2 cellular contexts compared by ENCODE assay signal in the genomic region with DNA sequence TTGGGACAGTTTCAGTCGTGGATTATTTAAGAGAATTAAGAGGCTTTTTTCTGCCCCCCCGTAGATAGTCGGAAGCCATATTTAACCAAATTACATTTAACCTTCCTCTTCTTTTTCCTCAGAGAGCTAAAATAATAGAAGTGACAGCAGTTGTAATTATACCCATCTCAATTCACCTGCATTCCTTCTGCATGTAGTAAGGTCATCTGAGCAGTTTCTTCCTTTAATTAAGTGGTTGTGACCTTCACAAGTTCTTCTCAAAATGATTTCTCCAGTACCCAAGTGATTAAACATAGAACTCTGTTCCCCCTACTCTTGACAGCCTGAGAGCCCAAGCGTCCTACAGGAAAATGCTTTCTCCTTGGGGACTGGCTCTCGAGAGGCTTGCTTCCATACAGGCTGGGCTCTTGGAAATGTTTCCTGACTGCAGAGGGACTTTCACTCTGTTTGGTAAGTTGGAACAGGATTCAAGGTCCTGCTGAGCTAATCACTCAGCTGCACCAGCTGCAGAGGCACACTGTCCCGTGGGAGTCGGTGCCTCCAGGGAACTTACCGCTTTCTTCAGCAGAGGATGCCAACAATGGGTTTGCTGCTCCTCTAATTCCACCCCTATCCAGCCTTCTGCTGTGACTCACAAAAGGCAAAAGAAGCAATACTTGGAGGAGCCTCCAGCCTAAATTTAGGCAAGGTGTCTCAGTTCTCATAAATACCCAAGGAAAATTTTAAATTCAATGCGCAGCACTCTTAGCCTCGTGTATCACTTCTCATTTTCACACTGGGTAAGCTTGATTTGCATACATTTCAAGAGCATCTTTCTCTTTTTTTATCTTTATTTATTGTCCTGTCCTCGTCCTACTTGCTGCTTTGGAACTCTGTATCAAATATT.
TF ChIP-seq lines count a peak whose summit lies in the region.

No MANE protein-coding gene starts in this region.

TF ChIP-seq in GM12878, 131 proteins besides CTCF, POLR2A, EP300 and RAD21 (continued from another document and continues in another):
- TF ChIP-seq STAT1 (conservative IDR thresholded peaks at IDR 0.05) (no peak), JUNB (IDR thresholded peaks at IDR 0.05) (no peak), NR2F1 (conservative IDR thresholded peaks at IDR 0.05) (no peak), MEF2B (IDR thresholded peaks at IDR 0.05; ENCODE audit: partially characterized antibody, poor library complexity, severe bottlenecking) (peak; percentile 92), SUZ12 (IDR thresholded peaks at IDR 0.05; ENCODE audit: unreplicated experiment) (no peak), POU2F2 (IDR thresholded peaks at IDR 0.05; ENCODE audit: borderline replicate concordance, low read depth, low read length) (0 out of 3 replicates have a peak, but pooled peaks have one; percentile 12), SMAD5 (IDR thresholded peaks at IDR 0.05; ENCODE audit: low read depth) (no peak), SIN3A (IDR thresholded peaks at IDR 0.05; ENCODE audit: low read depth, low read length) (no peak), DPF2 (IDR thresholded peaks at IDR 0.05) (0 out of 2 replicates have a peak, but pooled peaks have one; percentile 25), RAD51 (IDR thresholded peaks at IDR 0.05) (no peak), HDAC6 (IDR thresholded peaks at IDR 0.05; ENCODE audit: unreplicated experiment) (no peak), KLF5 (IDR thresholded peaks at IDR 0.05; ENCODE audit: partially characterized antibody) (no peak), GATAD2B (conservative IDR thresholded peaks at IDR 0.05; ENCODE audit: low read depth) (0 out of 2 replicates have a peak, but pooled peaks have one; percentile 25), NR2C2 (IDR thresholded peaks at IDR 0.05; ENCODE audit: borderline replicate concordance, control insufficient read depth, insufficient read length, low read depth) (no peak), NFYA (IDR thresholded peaks at IDR 0.05; ENCODE audit: borderline replicate concordance, low read depth, low read length) (no peak), SIX5 (IDR thresholded peaks at IDR 0.05; ENCODE audit: low read depth, low read length, severe bottlenecking) (no peak), NBN (IDR thresholded peaks at IDR 0.05) (no peak), ZNF384 (IDR thresholded peaks at IDR 0.05; ENCODE audit: borderline replicate concordance, low read depth, low read length) (no peak; the same call in 1 of the 2 replicates)
- TF ChIP-seq, protein P1, sequence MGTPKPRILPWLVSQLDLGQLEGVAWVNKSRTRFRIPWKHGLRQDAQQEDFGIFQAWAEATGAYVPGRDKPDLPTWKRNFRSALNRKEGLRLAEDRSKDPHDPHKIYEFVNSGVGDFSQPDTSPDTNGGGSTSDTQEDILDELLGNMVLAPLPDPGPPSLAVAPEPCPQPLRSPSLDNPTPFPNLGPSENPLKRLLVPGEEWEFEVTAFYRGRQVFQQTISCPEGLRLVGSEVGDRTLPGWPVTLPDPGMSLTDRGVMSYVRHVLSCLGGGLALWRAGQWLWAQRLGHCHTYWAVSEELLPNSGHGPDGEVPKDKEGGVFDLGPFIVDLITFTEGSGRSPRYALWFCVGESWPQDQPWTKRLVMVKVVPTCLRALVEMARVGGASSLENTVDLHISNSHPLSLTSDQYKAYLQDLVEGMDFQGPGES (IDR thresholded peaks at IDR 0.05): no peak
- TF ChIP-seq, protein P2, sequence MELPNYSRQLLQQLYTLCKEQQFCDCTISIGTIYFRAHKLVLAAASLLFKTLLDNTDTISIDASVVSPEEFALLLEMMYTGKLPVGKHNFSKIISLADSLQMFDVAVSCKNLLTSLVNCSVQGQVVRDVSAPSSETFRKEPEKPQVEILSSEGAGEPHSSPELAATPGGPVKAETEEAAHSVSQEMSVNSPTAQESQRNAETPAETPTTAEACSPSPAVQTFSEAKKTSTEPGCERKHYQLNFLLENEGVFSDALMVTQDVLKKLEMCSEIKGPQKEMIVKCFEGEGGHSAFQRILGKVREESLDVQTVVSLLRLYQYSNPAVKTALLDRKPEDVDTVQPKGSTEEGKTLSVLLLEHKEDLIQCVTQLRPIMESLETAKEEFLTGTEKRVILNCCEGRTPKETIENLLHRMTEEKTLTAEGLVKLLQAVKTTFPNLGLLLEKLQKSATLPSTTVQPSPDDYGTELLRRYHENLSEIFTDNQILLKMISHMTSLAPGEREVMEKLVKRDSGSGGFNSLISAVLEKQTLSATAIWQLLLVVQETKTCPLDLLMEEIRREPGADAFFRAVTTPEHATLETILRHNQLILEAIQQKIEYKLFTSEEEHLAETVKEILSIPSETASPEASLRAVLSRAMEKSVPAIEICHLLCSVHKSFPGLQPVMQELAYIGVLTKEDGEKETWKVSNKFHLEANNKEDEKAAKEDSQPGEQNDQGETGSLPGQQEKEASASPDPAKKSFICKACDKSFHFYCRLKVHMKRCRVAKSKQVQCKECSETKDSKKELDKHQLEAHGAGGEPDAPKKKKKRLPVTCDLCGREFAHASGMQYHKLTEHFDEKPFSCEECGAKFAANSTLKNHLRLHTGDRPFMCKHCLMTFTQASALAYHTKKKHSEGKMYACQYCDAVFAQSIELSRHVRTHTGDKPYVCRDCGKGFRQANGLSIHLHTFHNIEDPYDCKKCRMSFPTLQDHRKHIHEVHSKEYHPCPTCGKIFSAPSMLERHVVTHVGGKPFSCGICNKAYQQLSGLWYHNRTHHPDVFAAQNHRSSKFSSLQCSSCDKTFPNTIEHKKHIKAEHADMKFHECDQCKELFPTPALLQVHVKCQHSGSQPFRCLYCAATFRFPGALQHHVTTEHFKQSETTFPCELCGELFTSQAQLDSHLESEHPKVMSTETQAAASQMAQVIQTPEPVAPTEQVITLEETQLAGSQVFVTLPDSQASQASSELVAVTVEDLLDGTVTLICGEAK (IDR thresholded peaks at IDR 0.05; ENCODE audit: borderline replicate concordance): no peak
- TF ChIP-seq, protein P3, sequence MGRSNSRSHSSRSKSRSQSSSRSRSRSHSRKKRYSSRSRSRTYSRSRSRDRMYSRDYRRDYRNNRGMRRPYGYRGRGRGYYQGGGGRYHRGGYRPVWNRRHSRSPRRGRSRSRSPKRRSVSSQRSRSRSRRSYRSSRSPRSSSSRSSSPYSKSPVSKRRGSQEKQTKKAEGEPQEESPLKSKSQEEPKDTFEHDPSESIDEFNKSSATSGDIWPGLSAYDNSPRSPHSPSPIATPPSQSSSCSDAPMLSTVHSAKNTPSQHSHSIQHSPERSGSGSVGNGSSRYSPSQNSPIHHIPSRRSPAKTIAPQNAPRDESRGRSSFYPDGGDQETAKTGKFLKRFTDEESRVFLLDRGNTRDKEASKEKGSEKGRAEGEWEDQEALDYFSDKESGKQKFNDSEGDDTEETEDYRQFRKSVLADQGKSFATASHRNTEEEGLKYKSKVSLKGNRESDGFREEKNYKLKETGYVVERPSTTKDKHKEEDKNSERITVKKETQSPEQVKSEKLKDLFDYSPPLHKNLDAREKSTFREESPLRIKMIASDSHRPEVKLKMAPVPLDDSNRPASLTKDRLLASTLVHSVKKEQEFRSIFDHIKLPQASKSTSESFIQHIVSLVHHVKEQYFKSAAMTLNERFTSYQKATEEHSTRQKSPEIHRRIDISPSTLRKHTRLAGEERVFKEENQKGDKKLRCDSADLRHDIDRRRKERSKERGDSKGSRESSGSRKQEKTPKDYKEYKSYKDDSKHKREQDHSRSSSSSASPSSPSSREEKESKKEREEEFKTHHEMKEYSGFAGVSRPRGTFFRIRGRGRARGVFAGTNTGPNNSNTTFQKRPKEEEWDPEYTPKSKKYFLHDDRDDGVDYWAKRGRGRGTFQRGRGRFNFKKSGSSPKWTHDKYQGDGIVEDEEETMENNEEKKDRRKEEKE (IDR thresholded peaks at IDR 0.05): no peak
- TF ChIP-seq, protein P4, sequence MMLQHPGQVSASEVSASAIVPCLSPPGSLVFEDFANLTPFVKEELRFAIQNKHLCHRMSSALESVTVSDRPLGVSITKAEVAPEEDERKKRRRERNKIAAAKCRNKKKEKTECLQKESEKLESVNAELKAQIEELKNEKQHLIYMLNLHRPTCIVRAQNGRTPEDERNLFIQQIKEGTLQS (IDR thresholded peaks at IDR 0.05; ENCODE audit: borderline replicate concordance, extremely low read depth, low read depth, low read length): no peak

TF ChIP-seq in SK-N-SH treated with all-trans-retinoic acid at 6 μM for 48 hours, 23 proteins besides CTCF, POLR2A, EP300 and RAD21 (continued from another document):
- TF ChIP-seq, protein P5, sequence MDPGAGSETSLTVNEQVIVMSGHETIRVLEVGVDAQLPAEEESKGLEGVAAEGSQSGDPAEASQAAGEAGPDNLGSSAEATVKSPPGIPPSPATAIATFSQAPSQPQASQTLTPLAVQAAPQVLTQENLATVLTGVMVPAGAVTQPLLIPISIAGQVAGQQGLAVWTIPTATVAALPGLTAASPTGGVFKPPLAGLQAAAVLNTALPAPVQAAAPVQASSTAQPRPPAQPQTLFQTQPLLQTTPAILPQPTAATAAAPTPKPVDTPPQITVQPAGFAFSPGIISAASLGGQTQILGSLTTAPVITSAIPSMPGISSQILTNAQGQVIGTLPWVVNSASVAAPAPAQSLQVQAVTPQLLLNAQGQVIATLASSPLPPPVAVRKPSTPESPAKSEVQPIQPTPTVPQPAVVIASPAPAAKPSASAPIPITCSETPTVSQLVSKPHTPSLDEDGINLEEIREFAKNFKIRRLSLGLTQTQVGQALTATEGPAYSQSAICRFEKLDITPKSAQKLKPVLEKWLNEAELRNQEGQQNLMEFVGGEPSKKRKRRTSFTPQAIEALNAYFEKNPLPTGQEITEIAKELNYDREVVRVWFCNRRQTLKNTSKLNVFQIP (CRISPR knock-in tag; IDR thresholded peaks at IDR 0.05; ENCODE audit: borderline replicate concordance, low read depth): no peak
- TF ChIP-seq GLIS3 (CRISPR knock-in tag; IDR thresholded peaks at IDR 0.05): no peak
- no peak for TF ChIP-seq ZNF70 (CRISPR knock-in tag; IDR thresholded peaks at IDR 0.05)
- TF ChIP-seq TOX (CRISPR knock-in tag; IDR thresholded peaks at IDR 0.05; ENCODE audit: borderline replicate concordance): no peak
- TF ChIP-seq CSDC2 (CRISPR knock-in tag; IDR thresholded peaks at IDR 0.05): no peak
- TF ChIP-seq BACH2 (CRISPR knock-in tag; IDR thresholded peaks at IDR 0.05; ENCODE audit: borderline replicate concordance): no peak
- TF ChIP-seq ZFP3 (CRISPR knock-in tag; IDR thresholded peaks at IDR 0.05): no peak
- TF ChIP-seq, protein P6, sequence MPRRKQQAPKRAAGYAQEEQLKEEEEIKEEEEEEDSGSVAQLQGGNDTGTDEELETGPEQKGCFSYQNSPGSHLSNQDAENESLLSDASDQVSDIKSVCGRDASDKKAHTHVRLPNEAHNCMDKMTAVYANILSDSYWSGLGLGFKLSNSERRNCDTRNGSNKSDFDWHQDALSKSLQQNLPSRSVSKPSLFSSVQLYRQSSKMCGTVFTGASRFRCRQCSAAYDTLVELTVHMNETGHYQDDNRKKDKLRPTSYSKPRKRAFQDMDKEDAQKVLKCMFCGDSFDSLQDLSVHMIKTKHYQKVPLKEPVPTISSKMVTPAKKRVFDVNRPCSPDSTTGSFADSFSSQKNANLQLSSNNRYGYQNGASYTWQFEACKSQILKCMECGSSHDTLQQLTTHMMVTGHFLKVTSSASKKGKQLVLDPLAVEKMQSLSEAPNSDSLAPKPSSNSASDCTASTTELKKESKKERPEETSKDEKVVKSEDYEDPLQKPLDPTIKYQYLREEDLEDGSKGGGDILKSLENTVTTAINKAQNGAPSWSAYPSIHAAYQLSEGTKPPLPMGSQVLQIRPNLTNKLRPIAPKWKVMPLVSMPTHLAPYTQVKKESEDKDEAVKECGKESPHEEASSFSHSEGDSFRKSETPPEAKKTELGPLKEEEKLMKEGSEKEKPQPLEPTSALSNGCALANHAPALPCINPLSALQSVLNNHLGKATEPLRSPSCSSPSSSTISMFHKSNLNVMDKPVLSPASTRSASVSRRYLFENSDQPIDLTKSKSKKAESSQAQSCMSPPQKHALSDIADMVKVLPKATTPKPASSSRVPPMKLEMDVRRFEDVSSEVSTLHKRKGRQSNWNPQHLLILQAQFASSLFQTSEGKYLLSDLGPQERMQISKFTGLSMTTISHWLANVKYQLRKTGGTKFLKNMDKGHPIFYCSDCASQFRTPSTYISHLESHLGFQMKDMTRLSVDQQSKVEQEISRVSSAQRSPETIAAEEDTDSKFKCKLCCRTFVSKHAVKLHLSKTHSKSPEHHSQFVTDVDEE (CRISPR knock-in tag; IDR thresholded peaks at IDR 0.05): no peak
- no peak for TF ChIP-seq OSR1 (CRISPR knock-in tag; IDR thresholded peaks at IDR 0.05)
- TF ChIP-seq ZNF8 (CRISPR knock-in tag; IDR thresholded peaks at IDR 0.05): no peak
- TF ChIP-seq ZNF565 (CRISPR knock-in tag; conservative IDR thresholded peaks at IDR 0.05; ENCODE audit: low read depth): no peak
- TF ChIP-seq TCF4 (CRISPR knock-in tag; IDR thresholded peaks at IDR 0.05; ENCODE audit: borderline replicate concordance): no peak
- no peak for TF ChIP-seq PPARA (CRISPR knock-in tag; IDR thresholded peaks at IDR 0.05; ENCODE audit: borderline replicate concordance)
- TF ChIP-seq ARNTL (CRISPR knock-in tag; IDR thresholded peaks at IDR 0.05; ENCODE audit: borderline replicate concordance, low read depth): no peak
- no peak for TF ChIP-seq ESRRG (CRISPR knock-in tag; IDR thresholded peaks at IDR 0.05)
- no peak for TF ChIP-seq ZC3H10 (CRISPR knock-in tag; IDR thresholded peaks at IDR 0.05)
TF ChIP-seq in SK-N-SH treated with all-trans-retinoic acid at 6 μM for 48 hours: peak in this region for 0.
